In genomic region chr22:31082606-31083376, GRCh38 we compare ENCODE assay signal across 9 cellular contexts. TPM values are rescaled to one million over a fixed set of nuclear protein-coding genes. Genes with fewer than 3 reads are reported as not detected.
DNase-seq lines count a peak whose midpoint lies in the region; ATAC-seq and TF ChIP-seq lines count a peak whose summit lies in the region.
"Had no signal": no experiment of that assay in that cellular context is flagged by ENCODE, and none has a peak within 500 bp of the region (broad histone marks: within the 10 kb centered on the region; RNA-seq: fewer than 3 reads in every experiment).

No MANE protein-coding gene starts in this region.

- H3K27ac ChIP-seq in SJCRH30 = no peak overlapping the region

- in situ Hi-C loops in astrocyte of the spinal cord (cut with HindIII; ENCODE audit: low sequenced_read_pairs) = no loop called here

- H3K36me3 ChIP-seq in SJCRH30 = no peaks in the 10 kb centered on the region
- H3K36me3 ChIP-seq: neutrophil had no signal

- TF ChIP-seq CTCF in astrocyte of the spinal cord (IDR thresholded peaks at IDR 0.05; ENCODE audit: low read depth, low read length) = peak; percentile 58

- H3K4me3 ChIP-seq in SJCRH30 (no peak overlapping the region), astrocyte of the spinal cord (ENCODE audit: low read depth, low read length) (peak overlapping the region; percentile 83)

- no peaks in the 10 kb centered on the region for H3K9me3 ChIP-seq in SJCRH30 (replicated peaks)
- H3K9me3 ChIP-seq: neutrophil had no signal

- no peak for ATAC-seq in HG03135 (IDR thresholded peaks at IDR 0.05; ENCODE audit: unreplicated experiment)
- ATAC-seq in HG02870 (IDR thresholded peaks at IDR 0.05; ENCODE audit: unreplicated experiment) = no peak

- DNase-seq in activated gamma-delta T cell treated with Interleukin-2 at 50 U/mL for 16 hours = peak; percentile 28
- DNase-seq in activated gamma-delta T cell (lab: John Stamatoyannopoulos, UW) = no peak
- peak; percentile 59 for DNase-seq in SJCRH30
- DNase-seq in astrocyte of the spinal cord (ENCODE audit: low read depth, low spot score) = peak; percentile 26
- peak; percentile 91 for DNase-seq in islet precursor cell
- DNase-seq in stimulated activated CD4-positive, alpha-beta T cell treated with anti-CD3 and anti-CD28 coated beads, Interleukin-4, amount 100 ng/mL, for 1 hour = peak; percentile 71

- no peaks in the 10 kb centered on the region for H3K27me3 ChIP-seq in SJCRH30

- H3K4me1 ChIP-seq in SJCRH30 = peaks cover 12% of the 10 kb centered on the region; the same call in 1 of the 2 replicates

RNA-seq across cellular contexts. Expression of gene SMTN, which starts 1.7 kb away (rescaled TPM):
- 33.5 and 34.2 TPM in 2 replicates for total RNA-seq in SJCRH30 (2014; rRNA removed; shearing (Covaris generic))

RNA-seq across cellular contexts. Expression of gene SELENOM, which starts 24.6 kb away (rescaled TPM):
- total RNA-seq in SJCRH30 (2014; rRNA removed; shearing (Covaris generic)) = 0.24 TPM in 1 of 2 replicates, not detected in the other

RNA-seq across cellular contexts. Expression of gene INPP5J, which starts 40.0 kb away (rescaled TPM):
- 0.10 and 0.12 TPM in 2 replicates for total RNA-seq in SJCRH30 (2014; rRNA removed; shearing (Covaris generic))

RNA-seq across cellular contexts. Expression of gene PLA2G3, which starts 57.5 kb away (rescaled TPM):
- total RNA-seq in SJCRH30 (2014; rRNA removed; shearing (Covaris generic)) = 0.61 and 0.87 TPM in 2 replicates
